In the genomic region with DNA sequence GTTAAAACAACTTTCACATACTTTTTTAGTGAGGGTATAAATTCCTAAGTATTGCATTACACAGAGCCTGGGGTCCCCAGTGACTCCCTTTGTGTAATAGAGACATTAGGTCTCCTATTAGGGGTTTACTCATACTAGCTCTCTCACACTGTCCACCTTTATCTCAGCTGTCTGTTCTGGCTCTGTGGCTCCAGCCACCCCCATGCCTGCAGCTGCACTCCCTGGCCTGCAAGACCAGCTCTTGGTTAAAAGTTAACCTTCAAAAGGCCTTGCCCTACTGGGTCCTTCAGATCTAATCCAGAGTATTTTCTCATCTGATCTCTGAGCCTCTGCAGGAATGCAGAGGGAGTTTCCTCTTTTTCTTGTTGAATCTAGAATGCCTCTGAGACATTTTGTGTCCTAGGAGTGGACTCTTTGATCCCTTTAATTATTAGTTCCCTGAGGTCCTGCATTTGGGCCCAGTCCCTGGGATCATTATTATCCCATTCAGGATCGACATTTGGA, we compare ENCODE assay signal across 6 cellular contexts.
DNase-seq lines count a peak whose midpoint lies in the region; ATAC-seq, FAIRE-seq and TF ChIP-seq lines count a peak whose summit lies in the region.
"Not testable (repeated sequence)": the region's sequence is repeated elsewhere in the genome, so short reads cannot be mapped to it uniquely, and the experiment has no call there.

No MANE protein-coding gene starts in this region.

- H3K4me1 ChIP-seq in endodermal cell (ENCODE audit: control insufficient read depth, insufficient read depth, low read length) = not testable (repeated sequence)

- H3K27me3 Mint-ChIP-seq in endodermal cell (ENCODE audit: insufficient read depth) = not testable (repeated sequence)

- H3K4me1 Mint-ChIP-seq in endodermal cell = not testable (repeated sequence)

- not testable (repeated sequence) for H3K27ac ChIP-seq in endodermal cell (ENCODE audit: low read depth, low read length)

- not testable (repeated sequence) for H3K27ac Mint-ChIP-seq in endodermal cell

- WGBS in endodermal cell (ENCODE audit: insufficient coverage in 1 of 2, insufficient read length in 1 of 2), 2 experiments = 83 to 98% methylated on average over 1 of the region's 1 CpG

- peaks cover 19% of the 10 kb centered on the region for H3K36me3 Mint-ChIP-seq in endodermal cell (ENCODE audit: low read depth)

- ATAC-seq in left lobe of liver = peak; percentile 99

- not testable (repeated sequence) for H3K4me3 Mint-ChIP-seq in endodermal cell

- H3K9me3 ChIP-seq in endodermal cell (ENCODE audit: control insufficient read depth, low read length) = peaks cover 46% of the 10 kb centered on the region

- H3K4me3 ChIP-seq in endodermal cell (ENCODE audit: low read length) = peak overlapping the region; percentile 53

- peak; percentile 96 for FAIRE-seq in RCC 7860 (lab: Jason Lieb, UNC)

- DNase-seq in DMS53 (lab: John Stamatoyannopoulos, UW) = peak; percentile 68
- DNase-seq in HuH-7 (ENCODE audit: low spot score) = peak; percentile 8
- DNase-seq in RCC 7860 (ENCODE audit: low spot score) = peak; percentile 95
- not testable (repeated sequence) for DNase-seq in endodermal cell
- DNase-seq in left lobe of liver (ENCODE audit: low spot score) = peak; percentile 73
- peak; percentile 8 for DNase-seq in myocyte (ENCODE audit: low read depth)

- not testable (repeated sequence) for TF ChIP-seq CTCF in endodermal cell (conservative IDR thresholded peaks at IDR 0.05)

- peaks cover 50% of the 10 kb centered on the region for H3K9me3 Mint-ChIP-seq in endodermal cell

- H3K27me3 ChIP-seq in endodermal cell (ENCODE audit: control insufficient read depth, insufficient read depth, low read length, poor library complexity, severe bottlenecking) = not testable (repeated sequence)

- H3K9ac ChIP-seq in endodermal cell (ENCODE audit: extremely low read depth, low read length, poor library complexity, severe bottlenecking) = not testable (repeated sequence)

- not testable (repeated sequence) for H3K36me3 ChIP-seq in endodermal cell (ENCODE audit: control insufficient read depth, insufficient read depth, low read length)
